Comparison of ENCODE assay signal across 8 cellular contexts in the genomic region with DNA sequence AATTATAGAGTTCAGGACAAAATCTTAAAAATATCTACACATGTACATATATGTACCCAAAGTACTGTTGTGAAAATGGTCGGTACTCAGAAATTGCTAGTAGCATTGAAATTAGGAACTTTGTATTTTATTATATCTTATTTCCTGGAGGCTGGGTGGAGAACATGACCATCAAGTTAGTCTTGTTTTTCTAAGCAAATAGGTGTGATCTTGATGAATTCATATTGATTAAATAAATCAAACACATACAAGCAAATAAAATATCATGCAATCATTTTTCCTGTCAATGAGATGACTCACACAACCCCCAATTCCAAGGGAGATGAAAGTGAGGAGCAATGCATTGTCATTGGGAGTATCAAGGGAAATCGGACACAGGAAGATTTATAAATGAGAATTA. TPM values are rescaled to one million over a fixed set of nuclear protein-coding genes. Genes with fewer than 3 reads are reported as not detected.
"Had no signal": no experiment of that assay in that cellular context is flagged by ENCODE, and none has a peak within 500 bp of the region (broad histone marks: within the 10 kb centered on the region; RNA-seq: fewer than 3 reads in every experiment).

No MANE protein-coding gene starts in this region.

- DNase-seq: H9, HCEC 1CT, KBM-7 had no signal

- H3K4me3 ChIP-seq: GM23338 had no signal

- H3K27ac ChIP-seq: HL-60 had no signal

- H3K36me3 Mint-ChIP-seq: IgD-negative memory B cell had no signal

- H2AFZ ChIP-seq: GM23338 had no signal

- ATAC-seq: GM23338, HepG2 had no signal

- H3K4me2 ChIP-seq: GM23338 had no signal

- H3K27me3 Mint-ChIP-seq: IgD-negative memory B cell had no signal

- H3K27ac Mint-ChIP-seq: GM23338, H9, IgD-negative memory B cell had no signal

- H3K4me3 Mint-ChIP-seq: GM23338, H9, IgD-negative memory B cell had no signal

- H3K9me3 Mint-ChIP-seq: GM23338, H9 had no signal

RNA-seq across cellular contexts. Expression of a gene that starts 18.0 kb away (rescaled TPM):
- total RNA-seq: HepG2, HT1080 had no signal
- polyA plus RNA-seq: HepG2, IgD-negative memory B cell had no signal
